12 cellular contexts compared by ENCODE assay signal in the genomic region with DNA sequence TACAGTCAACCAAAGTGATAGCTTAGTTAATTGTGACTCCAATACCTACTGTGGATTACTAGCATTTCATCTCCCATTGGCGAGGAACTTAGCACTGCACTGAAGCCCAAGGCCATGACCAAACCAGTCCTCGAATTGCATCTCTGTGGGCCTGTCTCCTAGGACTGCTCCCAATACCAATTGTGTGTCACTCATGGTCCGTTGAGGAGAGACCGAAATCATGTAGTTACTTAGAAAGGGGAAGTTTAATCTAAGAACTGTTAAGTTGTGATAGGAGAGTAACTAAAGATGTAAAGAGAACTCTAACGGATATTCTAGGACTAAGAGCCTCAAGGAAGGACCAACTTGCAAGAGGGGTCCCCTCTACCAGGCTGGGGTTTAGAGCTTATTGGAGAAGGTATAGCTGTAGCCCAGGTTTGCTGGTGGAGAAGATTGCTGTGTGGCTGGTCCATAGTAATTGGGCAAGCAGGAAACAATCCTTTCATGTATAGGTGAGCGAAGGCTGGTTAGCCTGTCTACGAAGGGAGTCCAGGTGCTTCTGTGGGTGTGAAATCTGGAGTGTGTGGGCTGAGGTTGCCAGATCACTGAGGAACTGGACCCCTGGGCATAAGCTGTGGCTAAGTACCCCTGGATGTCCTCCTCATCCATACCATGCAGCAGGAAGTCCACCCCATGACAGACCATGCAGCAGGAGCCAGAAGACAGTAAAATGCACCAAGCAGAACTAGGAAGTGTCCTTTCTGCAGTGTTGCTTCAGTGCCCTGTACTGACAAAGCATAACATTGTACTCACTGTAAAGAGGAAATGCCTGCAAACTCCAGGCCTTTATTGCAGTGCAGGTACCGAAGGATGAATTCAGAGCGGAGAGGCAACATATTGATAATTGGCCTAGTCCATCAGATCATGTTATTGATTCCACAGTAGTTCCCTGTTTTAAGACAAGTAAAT. TPM values are rescaled to one million over a fixed set of nuclear protein-coding genes. Genes with fewer than 3 reads are reported as not detected.
A peak's percentile ranks its signal among the peaks of the same experiment; 100 is the strongest.
DNase-seq lines count a peak whose midpoint lies in the region; ATAC-seq and TF ChIP-seq lines count a peak whose summit lies in the region.
"Had no signal": no experiment of that assay in that cellular context is flagged by ENCODE, and none has a peak within 500 bp of the region (broad histone marks: within the 10 kb centered on the region; RNA-seq: fewer than 3 reads in every experiment).

No MANE protein-coding gene starts in this region.

- no peaks in the 10 kb centered on the region for H3K27me3 Mint-ChIP-seq in activated T-helper 17 cell treated with anti-CD3 and anti-CD28 coated beads, Interleukin-2, amount 50 U/mL, for 72 hours
- H3K27me3 Mint-ChIP-seq in naive thymus-derived CD8-positive, alpha-beta T cell, result no peaks in the 10 kb centered on the region

- no peaks in the 10 kb centered on the region for H3K27me3 ChIP-seq in Loucy (ENCODE audit: insufficient read depth, low read length, poor library complexity, severe bottlenecking)

- H3K4me1 Mint-ChIP-seq in activated T-helper 17 cell treated with anti-CD3 and anti-CD28 coated beads, Interleukin-2, amount 50 U/mL, for 72 hours, result peaks cover 26% of the 10 kb centered on the region
- peaks cover 25 to 54% (median 50%) of the 10 kb centered on the region in 4 donors for H3K4me1 Mint-ChIP-seq in naive thymus-derived CD8-positive, alpha-beta T cell
- H3K4me1 Mint-ChIP-seq: neural crest cell had no signal

- H3K4me2 ChIP-seq in Loucy (ENCODE audit: low read depth, low read length, poor library complexity, severe bottlenecking), result peak overlapping the region; percentile 35

- no peaks in the 10 kb centered on the region for H3K9me3 ChIP-seq in Loucy (ENCODE audit: insufficient read depth, low read depth, low read length)

- peaks cover 40% of the 10 kb centered on the region for H3K36me3 Mint-ChIP-seq in activated T-helper 17 cell treated with anti-CD3 and anti-CD28 coated beads, Interleukin-2, amount 50 U/mL, for 72 hours (ENCODE audit: low read depth)
- H3K36me3 Mint-ChIP-seq in naive thymus-derived CD8-positive, alpha-beta T cell, result peaks cover 5 to 36% (median 33%) of the 10 kb centered on the region in 3 donors

- TF ChIP-seq CTCF in Loucy (conservative IDR thresholded peaks at IDR 0.05; ENCODE audit: low read length), result no peak

- no peaks in the 10 kb centered on the region for H3K9me3 Mint-ChIP-seq in activated T-helper 17 cell treated with anti-CD3 and anti-CD28 coated beads, Interleukin-2, amount 50 U/mL, for 72 hours
- peaks cover 0 to 3% (median 0%) of the 10 kb centered on the region in 9 donors for H3K9me3 Mint-ChIP-seq in naive thymus-derived CD8-positive, alpha-beta T cell
- H3K9me3 Mint-ChIP-seq: neural crest cell had no signal

- no peak overlapping the region for H3K4me3 Mint-ChIP-seq in activated T-helper 17 cell treated with anti-CD3 and anti-CD28 coated beads, Interleukin-2, amount 50 U/mL, for 72 hours
- H3K4me3 Mint-ChIP-seq in naive thymus-derived CD8-positive, alpha-beta T cell, result peak overlapping the region in 4 of 10 donors; percentile 1 to 19 (median 6)
- H3K4me3 Mint-ChIP-seq: neural crest cell had no signal

- H3K4me3 ChIP-seq in Loucy (ENCODE audit: low read length, poor library complexity, severe bottlenecking), result no peak overlapping the region

- peaks cover 29% of the 10 kb centered on the region for H3K36me3 ChIP-seq in Loucy (ENCODE audit: insufficient read depth, low read length)

- H3K9me2 ChIP-seq in Loucy (replicated peaks; ENCODE audit: low read depth, low read length), result no peaks in the 10 kb centered on the region

- H3K79me2 ChIP-seq in Loucy (ENCODE audit: insufficient read depth, low read length), result peaks cover 55% of the 10 kb centered on the region

- ATAC-seq in GM18907 (IDR thresholded peaks at IDR 0.05; ENCODE audit: unreplicated experiment), result peak; percentile 38
- ATAC-seq in activated T-helper 17 cell treated with anti-CD3 and anti-CD28 coated beads, Interleukin-2, amount 50 U/mL, for 72 hours (replicated peaks), result no peak
- no peak for ATAC-seq in naive thymus-derived CD8-positive, alpha-beta T cell
- no peak for ATAC-seq in HG03159 (IDR thresholded peaks at IDR 0.05; ENCODE audit: unreplicated experiment)
- ATAC-seq in HG02852 (IDR thresholded peaks at IDR 0.05; ENCODE audit: unreplicated experiment), result no peak

- peaks cover 47% of the 10 kb centered on the region for H4K20me1 ChIP-seq in Loucy (ENCODE audit: insufficient read depth, low read length, poor library complexity, severe bottlenecking)

- no peak overlapping the region for H2AFZ ChIP-seq in Loucy (ENCODE audit: low read length)

- no peaks in the 10 kb centered on the region for H3F3A ChIP-seq in Loucy (ENCODE audit: low read depth)

- H3K27ac Mint-ChIP-seq in activated T-helper 17 cell treated with anti-CD3 and anti-CD28 coated beads, Interleukin-2, amount 50 U/mL, for 72 hours, result peak overlapping the region; percentile 2
- H3K27ac Mint-ChIP-seq in naive thymus-derived CD8-positive, alpha-beta T cell, result peak overlapping the region in 8 of 10 donors; percentile 0 to 89 (median 53)
- H3K27ac Mint-ChIP-seq: activated T-helper 2 cell treated with anti-CD3 and anti-CD28 coated beads, Interferon-gamma antibody, Interleukin-2, Interleukin-4, amounts not matched to agents 10 μg/mL and 5 μg/mL and 100 μg/mL, durations not matched to agents 14 hours and 24 hours and 36 hours had no signal

- H3K9ac ChIP-seq in Loucy (ENCODE audit: low read depth, low read length, poor library complexity, severe bottlenecking), result no peak overlapping the region

- POLR2A ChIA-PET in naive thymus-derived CD8-positive, alpha-beta T cell (lab: Charles Lee), result interaction anchor here (0.8 kb wide), 1 partner anchor 31 kb away, joined by 3 read pairs; the partner anchor contains the start of gene DNAJC3

- DNase-seq in naive thymus-derived CD8-positive, alpha-beta T cell, result no peak
- DNase-seq in T-helper 9 cell (no peak), SHP77 treated with DMSO at 0.1 percent for 48 hours (lab: John Stamatoyannopoulos, UW) (no peak)
- DNase-seq: DMS153, NCI-H2029 treated with DMSO at 0.1 percent for 48 hours had no signal

- H3K4me1 ChIP-seq in Loucy (ENCODE audit: insufficient read depth, low read length, poor library complexity, severe bottlenecking), result peaks cover 35% of the 10 kb centered on the region

RNA-seq across cellular contexts. Expression of gene DNAJC3, which starts 30.8 kb away (rescaled TPM):
- total RNA-seq in activated T-helper 17 cell treated with anti-CD3 and anti-CD28 coated beads, Interleukin-2, amount 50 U/mL, for 72 hours, result 10 to 100 TPM; 14.4 to 19.6 TPM
- 10 to 100 TPM; 17.4 to 18.5 TPM for total RNA-seq in naive thymus-derived CD8-positive, alpha-beta T cell
- polyA plus RNA-seq in naive thymus-derived CD8-positive, alpha-beta T cell, result 10 to 100 TPM; 11.3 to 17.0 (median 11.7) TPM
